In genomic region chr7:87933605-87933952, GRCh38 we compare ENCODE assay signal across 8 cellular contexts. TPM values are rescaled to one million over a fixed set of nuclear protein-coding genes. Genes with fewer than 3 reads are reported as not detected.
DNase-seq lines count a peak whose midpoint lies in the region; ATAC-seq and TF ChIP-seq lines count a peak whose summit lies in the region.

No MANE protein-coding gene starts in this region.

- intact Hi-C loops in ascending aorta (cut with DNase I), result no loop called here

- H3K36me3 ChIP-seq in ascending aorta (no peaks in the 10 kb centered on the region), mesodermal cell (ENCODE audit: control insufficient read depth, insufficient read depth, low read length) (no peaks in the 10 kb centered on the region)

- DNase-seq in ascending aorta (ENCODE audit: low spot score in 2 of 2) (no peak), AML-193 (lab: John Stamatoyannopoulos, UW) (no peak), GM10266 (ENCODE audit: extremely low spot score) (no peak), hypothalamus (lab: John Stamatoyannopoulos, UW) (no peak), HK-2 (ENCODE audit: unreplicated experiment) (no peak)

- H3K4me3 ChIP-seq in ascending aorta (peak overlapping the region; percentile 70 to 78), mesodermal cell (ENCODE audit: extremely low read depth, insufficient read depth, low read length, poor library complexity, severe bottlenecking) (peak overlapping the region; percentile 57)

- no peaks in the 10 kb centered on the region for H3K9me3 ChIP-seq in ascending aorta
- H3K9me3 ChIP-seq in mesodermal cell (ENCODE audit: control insufficient read depth, low read length), result no peaks in the 10 kb centered on the region

- no peaks in the 10 kb centered on the region for H3K4me1 ChIP-seq in ascending aorta
- no peaks in the 10 kb centered on the region for H3K4me1 ChIP-seq in mesodermal cell (ENCODE audit: control insufficient read depth, insufficient read depth, low read length, poor library complexity, severe bottlenecking)

- WGBS in mesodermal cell (ENCODE audit: insufficient coverage in 2 of 2), 2 experiments, result 2 to 6% methylated on average over 4 to 5 of the region's 9 CpGs

- H3K27me3 ChIP-seq in ascending aorta, result no peaks in the 10 kb centered on the region

- no peak for TF ChIP-seq CTCF in ascending aorta (IDR thresholded peaks at IDR 0.05)
- no peak for TF ChIP-seq CTCF in GM10266 (IDR thresholded peaks at IDR 0.05; ENCODE audit: control insufficient read depth, insufficient read depth, low read depth, missing control alignments)

- H3K27ac ChIP-seq in ascending aorta (no peak overlapping the region), mesodermal cell (ENCODE audit: low read depth, low read length, severe bottlenecking) (no peak overlapping the region)

- ATAC-seq in GM18508 (IDR thresholded peaks at IDR 0.05; ENCODE audit: insufficient read depth, unreplicated experiment) (peak; percentile 12), HG03064 (IDR thresholded peaks at IDR 0.05; ENCODE audit: low read depth, unreplicated experiment) (peak; percentile 21)

RNA-seq across cellular contexts. Expression of gene ADAM22, which starts 0.5 kb away (rescaled TPM):
- total RNA-seq in ascending aorta, result 0.85 TPM
- 4.3 TPM for polyA plus RNA-seq in mesodermal cell (2013, experiment 1 of 2)
- 2.9 TPM for polyA plus RNA-seq in mesodermal cell (2013, experiment 2 of 2)

RNA-seq across cellular contexts. Expression of gene DBF4, which starts 57.3 kb away (rescaled TPM):
- total RNA-seq in ascending aorta, result not detected
- polyA plus RNA-seq in mesodermal cell (2013, experiment 1 of 2), result 45.8 TPM
- polyA plus RNA-seq in mesodermal cell (2013, experiment 2 of 2), result 46.7 TPM

RNA-seq across cellular contexts. Expression of gene SLC25A40, which starts 57.4 kb away (rescaled TPM):
- 4.0 TPM for total RNA-seq in ascending aorta
- polyA plus RNA-seq in mesodermal cell (2013, experiment 1 of 2), result 17.2 TPM
- 13.1 TPM for polyA plus RNA-seq in mesodermal cell (2013, experiment 2 of 2)
